ENCODE assay signal across 20 cellular contexts in genomic region chr14:45140661-45141187, GRCh38.
"Had no signal": no experiment of that assay in that cellular context is flagged by ENCODE, and none has a peak within 500 bp of the region (broad histone marks: within the 10 kb centered on the region; RNA-seq: fewer than 3 reads in every experiment).

No MANE protein-coding gene starts in this region.

- H3K36me3 ChIP-seq: uterus had no signal

- H3K27me3 ChIP-seq: testis, uterus had no signal

- H3K9me3 ChIP-seq: testis, uterus had no signal

- DNase-seq: activated CD4-positive, alpha-beta T cell treated with anti-CD3 and anti-CD28 coated beads, Interleukin-2, amount 10 ng/mL, durations not matched to agents 7 days and 5 days; activated CD4-positive, CD25-positive, alpha-beta regulatory T cell treated with anti-CD3 and anti-CD28 coated beads, Interleukin-2, amount 50 U/mL, for 72 hours; activated CD8-positive, alpha-beta memory T cell treated with anti-CD3 and anti-CD28 coated beads, Interleukin-2, amount 10 ng/mL, durations not matched to agents 7 days and 5 days; activated CD8-positive, alpha-beta T cell treated with anti-CD3 and anti-CD28 coated beads for 36 hours; activated effector memory CD4-positive, alpha-beta T cell treated with anti-CD3 and anti-CD28 coated beads, Interleukin-2, amount 50 U/mL, for 16 hours; activated naive CD4-positive, alpha-beta T cell treated with anti-CD3 and anti-CD28 coated beads, Interleukin-2, amount 50 U/mL, for 16 hours; activated naive CD8-positive, alpha-beta T cell treated with anti-CD3 and anti-CD28 coated beads, Interleukin-2, amount 50 U/mL, for 24 hours; activated T-cell treated with anti-CD3 and anti-CD28 coated beads for 4 hours; effector CD8-positive, alpha-beta T cell; foreskin melanocyte; left ventricle myocardium superior; retina; stimulated activated CD4-positive, alpha-beta T cell treated with anti-CD3 and anti-CD28 coated beads, Interleukin-2, amount 100 ng/mL, for 48 hours; stimulated activated CD8-positive, alpha-beta memory T cell treated with anti-CD3 and anti-CD28 coated beads, Interleukin-4, amount 100 ng/mL, for 48 hours; stimulated activated naive CD4-positive, alpha-beta T cell; testis; trophoblast cell; uterus had no signal

- H3K27ac ChIP-seq: testis, uterus, VCaP had no signal

- ATAC-seq: activated CD8-positive, alpha-beta memory T cell treated with anti-CD3 and anti-CD28 coated beads, Interleukin-2, amount 10 ng/mL, durations not matched to agents 7 days and 5 days; activated CD8-positive, alpha-beta T cell treated with anti-CD3 and anti-CD28 coated beads for 36 hours; activated naive CD8-positive, alpha-beta T cell treated with anti-CD3 and anti-CD28 coated beads, Interleukin-2, amount 50 U/mL, for 24 hours; left ventricle myocardium superior; natural killer cell treated with Interleukin-12 subunit alpha and Interleukin-12 subunit beta and Interleukin-15 and Interleukin-18, amount 100 ng/mL, for 72 hours had no signal

- H3K4me3 ChIP-seq: testis, uterus had no signal
